ENCODE assay signal across 31 cellular contexts in genomic region chr4:1004071-1004418, GRCh38. TPM values are rescaled to one million over a fixed set of nuclear protein-coding genes. Genes with fewer than 3 reads are reported as not detected.
"Had no signal": no experiment of that assay in that cellular context is flagged by ENCODE, and none has a peak within 500 bp of the region (broad histone marks: within the 10 kb centered on the region; RNA-seq: fewer than 3 reads in every experiment).

No MANE protein-coding gene starts in this region.

- H3K36me3 ChIP-seq: esophagus squamous epithelium, WERI-Rb-1 had no signal

- H3K9me3 Mint-ChIP-seq: activated B cell treated with CpG ODN at 0.5 μM for 24 hours; activated T-cell treated with anti-CD3 and anti-CD28 coated beads, Interleukin-2, amount 50 U/mL, for 4 hours; activated T-helper 17 cell treated with anti-CD3 and anti-CD28 coated beads, Interleukin-2, amount 50 U/mL, for 72 hours; effector memory CD8-positive, alpha-beta T cell; T-helper 2 cell treated with Interferon-gamma antibody and Interleukin-4, amounts not matched to agents 5 μg/mL and 100 μg/mL, for 36 hours had no signal

- H3K4me1 Mint-ChIP-seq: activated T-helper 17 cell treated with anti-CD3 and anti-CD28 coated beads, Interleukin-2, amount 50 U/mL, for 72 hours had no signal

- H3K27ac ChIP-seq: body of pancreas, epithelial cell of prostate, esophagus squamous epithelium, WERI-Rb-1 had no signal

- H3K36me3 Mint-ChIP-seq: activated naive CD8-positive, alpha-beta T cell had no signal

- H3K4me3 Mint-ChIP-seq: activated B cell treated with CpG ODN at 0.5 μM for 24 hours; activated CD8-positive, alpha-beta T cell treated with anti-CD3 and anti-CD28 coated beads for 36 hours; activated naive CD8-positive, alpha-beta T cell; activated T-cell treated with anti-CD3 and anti-CD28 coated beads, Interleukin-2, amount 50 U/mL, for 4 hours; activated T-helper 17 cell treated with anti-CD3 and anti-CD28 coated beads, Interleukin-2, amount 50 U/mL, for 72 hours; effector memory CD8-positive, alpha-beta T cell; T-helper 2 cell treated with Interferon-gamma antibody and Interleukin-4, amounts not matched to agents 5 μg/mL and 100 μg/mL, for 36 hours had no signal

- H3K27ac Mint-ChIP-seq: activated B cell treated with CpG ODN at 0.5 μM for 24 hours; activated CD8-positive, alpha-beta T cell treated with anti-CD3 and anti-CD28 coated beads for 36 hours; activated naive CD8-positive, alpha-beta T cell; activated T-helper 17 cell treated with anti-CD3 and anti-CD28 coated beads, Interleukin-2, amount 50 U/mL, for 72 hours; effector memory CD8-positive, alpha-beta T cell; T-helper 17 cell; T-helper 2 cell treated with Interferon-gamma antibody and Interleukin-4, amounts not matched to agents 5 μg/mL and 100 μg/mL, for 36 hours had no signal

- H3K4me3 ChIP-seq: body of pancreas, esophagus squamous epithelium had no signal

- ATAC-seq: activated CD4-positive, CD25-positive, alpha-beta regulatory T cell treated with anti-CD3 and anti-CD28 coated beads, Interleukin-2, amount 50 U/mL, for 24 hours; activated CD8-positive, alpha-beta T cell treated with anti-CD3 and anti-CD28 coated beads for 36 hours; activated T-helper 17 cell treated with anti-CD3 and anti-CD28 coated beads, Interleukin-2, amount 50 U/mL, for 72 hours; body of pancreas; effector memory CD8-positive, alpha-beta T cell; T-helper 17 cell had no signal

- DNase-seq: activated B cell treated with CpG ODN at 0.5 μM for 24 hours; activated CD4-positive, alpha-beta T cell treated with anti-CD3 and anti-CD28 coated beads for 48 hours; activated CD4-positive, alpha-beta T cell treated with anti-CD3 and anti-CD28 coated beads, Interleukin-2, amount 50 U/mL, for 1 hour; activated CD4-positive, alpha-beta T cell treated with anti-CD3 and anti-CD28 coated beads, Interleukin-2, amount 50 U/mL, for 48 hours; activated CD8-positive, alpha-beta memory T cell treated with anti-CD3 and anti-CD28 coated beads for 24 hours; activated CD8-positive, alpha-beta T cell treated with anti-CD3 and anti-CD28 coated beads for 36 hours; activated effector memory CD4-positive, alpha-beta T cell treated with Interleukin-2 at 50 U/mL for 16 hours; activated gamma-delta T cell treated with Interleukin-2 at 50 U/mL for 16 hours; activated naive CD4-positive, alpha-beta T cell treated with anti-CD3 and anti-CD28 coated beads, Interleukin-2, amount 50 U/mL, for 16 hours; activated naive CD4-positive, alpha-beta T cell treated with Interleukin-2 at 50 U/mL for 16 hours; activated T-cell treated with anti-CD3 and anti-CD28 coated beads, Interleukin-2, amount 50 U/mL, for 4 hours; amniotic stem cell; anterior cingulate cortex; body of pancreas; caudate nucleus; cortex of kidney; dermis blood vessel endothelial cell; effector CD4-positive, alpha-beta T cell; effector memory CD8-positive, alpha-beta T cell; esophagus squamous epithelium; head of caudate nucleus; T-helper 1 cell; T-helper 17 cell; T1000; WERI-Rb-1 had no signal

- H3K9me3 ChIP-seq: body of pancreas had no signal

RNA-seq across cellular contexts. Expression of gene SLC26A1, which starts 10.8 kb away (rescaled TPM):
- total RNA-seq: activated B cell treated with CpG ODN at 0.5 μM for 24 hours, dermis blood vessel endothelial cell, endothelial cell of umbilical vein, esophagus squamous epithelium had no signal
